13 cellular contexts compared by ENCODE assay signal in the genomic region with DNA sequence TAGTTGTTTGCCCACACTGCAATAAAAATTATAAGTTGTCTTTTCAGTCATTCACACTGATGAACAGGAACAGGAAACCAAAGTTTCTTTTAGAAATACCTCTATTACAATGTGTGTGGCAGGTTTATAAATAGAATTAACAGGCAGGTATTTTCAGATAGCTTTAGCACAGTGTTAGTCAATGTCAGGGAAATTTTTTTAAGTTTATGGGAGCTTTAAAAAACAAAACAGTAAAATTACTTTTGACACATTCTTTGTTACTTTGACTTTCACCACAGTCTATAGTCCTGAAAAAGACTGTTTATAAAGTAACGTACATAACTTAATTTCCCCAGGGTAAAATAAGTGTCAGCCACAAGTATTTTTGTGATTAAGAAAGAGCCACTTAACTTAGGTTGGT. TPM values are rescaled to one million over a fixed set of nuclear protein-coding genes. Genes with fewer than 3 reads are reported as not detected.
DNase-seq lines count a peak whose midpoint lies in the region; ATAC-seq and TF ChIP-seq lines count a peak whose summit lies in the region.
"Had no signal": no experiment of that assay in that cellular context is flagged by ENCODE, and none has a peak within 500 bp of the region (broad histone marks: within the 10 kb centered on the region; RNA-seq: fewer than 3 reads in every experiment).

No MANE protein-coding gene starts in this region.

- H3K9ac ChIP-seq in mesendoderm (ENCODE audit: low read length), result no peak overlapping the region
- H3K9ac ChIP-seq: SK-N-SH had no signal

- no peak overlapping the region for H3K56ac ChIP-seq in mesendoderm (ENCODE audit: low read length)

- no peak overlapping the region for H2AK5ac ChIP-seq in mesendoderm (ENCODE audit: low read length)

- no peak overlapping the region for H2BK120ac ChIP-seq in mesendoderm (ENCODE audit: low read depth, low read length)

- H4K20me1 ChIP-seq in DOHH2 (ENCODE audit: control insufficient read depth, insufficient read depth, low read depth, low read length), result no peaks in the 10 kb centered on the region

- H3K18ac ChIP-seq in mesendoderm (ENCODE audit: low read length), result no peak overlapping the region

- no peak overlapping the region for H3K27ac Mint-ChIP-seq in activated naive CD4-positive, alpha-beta T cell treated with anti-CD3 and anti-CD28 coated beads, Interleukin-2, amount 50 U/mL, for 72 hours

- peaks cover 13% of the 10 kb centered on the region for H3F3A ChIP-seq in DOHH2 (ENCODE audit: control insufficient read depth, insufficient read depth)

- H2BK5ac ChIP-seq in mesendoderm (ENCODE audit: low read length), result no peak overlapping the region

- H3K79me2 ChIP-seq in DOHH2 (ENCODE audit: control insufficient read depth, low read length), result no peaks in the 10 kb centered on the region
- H3K79me2 ChIP-seq in mesendoderm (ENCODE audit: control insufficient read depth, insufficient read depth, low read length), result no peaks in the 10 kb centered on the region

- no peak overlapping the region for H4K8ac ChIP-seq in mesendoderm (ENCODE audit: low read depth, low read length)

- no peak overlapping the region for H3K4ac ChIP-seq in mesendoderm (ENCODE audit: low read depth, low read length)

- DNase-seq in mesendoderm, result no peak
- DNase-seq in WERI-Rb-1, result no peak
- no peak for DNase-seq in activated naive CD4-positive, alpha-beta T cell treated with anti-CD3 and anti-CD28 coated beads, Interleukin-2, amount 50 U/mL, for 72 hours (ENCODE audit: low spot score in 2 of 2)
- no peak for DNase-seq in GOT3 (lab: John Stamatoyannopoulos, UW)
- DNase-seq: activated gamma-delta T cell, caudate nucleus, immature natural killer cell, NCI-H1048, SK-N-SH had no signal

- TF ChIP-seq CTCF in DOHH2 (IDR thresholded peaks at IDR 0.05; ENCODE audit: low read depth, low read length, poor library complexity, severe bottlenecking), result no peak
- no peak for TF ChIP-seq CTCF in WERI-Rb-1 (IDR thresholded peaks at IDR 0.05; ENCODE audit: low read depth, low read length)

- H3K4me2 ChIP-seq in DOHH2 (ENCODE audit: low read length) (peak overlapping the region; percentile 76), mesendoderm (ENCODE audit: low read length) (no peak overlapping the region)
- H3K4me2 ChIP-seq: SK-N-SH had no signal

- no peaks in the 10 kb centered on the region for H3K9me2 ChIP-seq in DOHH2 (replicated peaks; ENCODE audit: control insufficient read depth, low read length)
- H3K9me2 ChIP-seq: SK-N-SH had no signal

- H3K9me3 Mint-ChIP-seq in activated naive CD4-positive, alpha-beta T cell treated with anti-CD3 and anti-CD28 coated beads, Interleukin-2, amount 50 U/mL, for 72 hours, result peaks cover 0 to 5% of the 10 kb centered on the region in 2 donors

- no peaks in the 10 kb centered on the region for H3K36me3 ChIP-seq in DOHH2 (ENCODE audit: control insufficient read depth, low read length)
- no peaks in the 10 kb centered on the region for H3K36me3 ChIP-seq in mesendoderm (ENCODE audit: control insufficient read depth, insufficient read depth, low read length)
- H3K36me3 ChIP-seq in WERI-Rb-1, result no peaks in the 10 kb centered on the region

- H3K27ac ChIP-seq in DOHH2 (ENCODE audit: low read depth, low read length), result peak overlapping the region; percentile 80
- no peak overlapping the region for H3K27ac ChIP-seq in mesendoderm (ENCODE audit: low read depth, low read length)
- no peak overlapping the region for H3K27ac ChIP-seq in WERI-Rb-1

- H3K4me1 ChIP-seq in DOHH2 (ENCODE audit: control insufficient read depth, low read length), result peaks cover 48% of the 10 kb centered on the region
- H3K4me1 ChIP-seq in mesendoderm (ENCODE audit: control insufficient read depth, low read depth, low read length), result no peaks in the 10 kb centered on the region

- H3K23ac ChIP-seq in mesendoderm (ENCODE audit: low read length), result no peak overlapping the region

- peak overlapping the region; percentile 61 for H3K4me3 ChIP-seq in DOHH2 (ENCODE audit: low read length)
- no peak overlapping the region for H3K4me3 ChIP-seq in mesendoderm (ENCODE audit: low read length)
- H3K4me3 ChIP-seq in WERI-Rb-1 (ENCODE audit: low read depth, low read length), result no peak overlapping the region

- H3K36me3 Mint-ChIP-seq in activated naive CD4-positive, alpha-beta T cell treated with anti-CD3 and anti-CD28 coated beads, Interleukin-2, amount 50 U/mL, for 72 hours, result peaks cover 0 to 8% of the 10 kb centered on the region in 2 donors
- H3K36me3 Mint-ChIP-seq: immature natural killer cell had no signal

- H3K27me3 ChIP-seq in DOHH2 (ENCODE audit: control insufficient read depth, low read length) (no peaks in the 10 kb centered on the region), mesendoderm (ENCODE audit: insufficient read depth, low read length, poor library complexity) (no peaks in the 10 kb centered on the region), WERI-Rb-1 (ENCODE audit: insufficient read depth, low read depth, severe bottlenecking) (no peaks in the 10 kb centered on the region)

- H3K79me1 ChIP-seq in mesendoderm (ENCODE audit: low read length), result no peaks in the 10 kb centered on the region

- H2BK15ac ChIP-seq in mesendoderm (replicated peaks; ENCODE audit: low read depth), result no peak overlapping the region

- WGBS in mesendoderm (ENCODE audit: extremely low coverage, insufficient coverage, low lambda C conversion rate), result no CpG with 5 or more reads among the region's 1 CpG

- ATAC-seq in GM19328 (IDR thresholded peaks at IDR 0.05; ENCODE audit: unreplicated experiment) (peak; percentile 91), HG02610 (IDR thresholded peaks at IDR 0.05; ENCODE audit: unreplicated experiment) (peak; percentile 82), HG03342 (IDR thresholded peaks at IDR 0.05; ENCODE audit: unreplicated experiment) (peak; percentile 72)
- no peak for ATAC-seq in activated naive CD4-positive, alpha-beta T cell treated with anti-CD3 and anti-CD28 coated beads, Interleukin-2, amount 50 U/mL, for 72 hours

- no peak overlapping the region for H4K5ac ChIP-seq in mesendoderm (ENCODE audit: low read length)

- H3K9me3 ChIP-seq in DOHH2 (ENCODE audit: control insufficient read depth, insufficient read depth, low read length), result peaks cover 13% of the 10 kb centered on the region; the same call in 1 of the 2 replicates
- H3K9me3 ChIP-seq in WERI-Rb-1 (ENCODE audit: severe bottlenecking), result peaks cover 4% of the 10 kb centered on the region
- H3K9me3 ChIP-seq: SK-N-SH had no signal

RNA-seq across cellular contexts. Expression of a gene that starts 38.1 kb away (rescaled TPM):
- 6.8 TPM for polyA plus RNA-seq in mesendoderm (2013, experiment 1 of 2)
- polyA plus RNA-seq in mesendoderm (2013, experiment 2 of 2), result 6.8 TPM
- 1 to 10 TPM; 1.4 TPM for total RNA-seq in activated naive CD4-positive, alpha-beta T cell treated with anti-CD3 and anti-CD28 coated beads, Interleukin-2, amount 50 U/mL, for 72 hours

RNA-seq across cellular contexts. Expression of a gene that starts 38.9 kb away (rescaled TPM):
- polyA plus RNA-seq in mesendoderm (2013, experiment 1 of 2), result 114 TPM
- 112 TPM for polyA plus RNA-seq in mesendoderm (2013, experiment 2 of 2)
- total RNA-seq in activated naive CD4-positive, alpha-beta T cell treated with anti-CD3 and anti-CD28 coated beads, Interleukin-2, amount 50 U/mL, for 72 hours, result 10 to 100 TPM; 60.3 to 75.5 TPM

Comparison
In these comparisons a context has a peak if more than half of its experiments do, and no peak if none do; other contexts are left out.
1. ATAC-seq: peak in GM19328 (single experiment), HG02610 (single experiment) and HG03342 (single experiment); none in activated naive CD4-positive, alpha-beta T cell treated with anti-CD3 and anti-CD28 coated beads, Interleukin-2, amount 50 U/mL, for 72 hours (0 of 2).